Comparison of ENCODE assay signal across 25 cellular contexts in the genomic region with DNA sequence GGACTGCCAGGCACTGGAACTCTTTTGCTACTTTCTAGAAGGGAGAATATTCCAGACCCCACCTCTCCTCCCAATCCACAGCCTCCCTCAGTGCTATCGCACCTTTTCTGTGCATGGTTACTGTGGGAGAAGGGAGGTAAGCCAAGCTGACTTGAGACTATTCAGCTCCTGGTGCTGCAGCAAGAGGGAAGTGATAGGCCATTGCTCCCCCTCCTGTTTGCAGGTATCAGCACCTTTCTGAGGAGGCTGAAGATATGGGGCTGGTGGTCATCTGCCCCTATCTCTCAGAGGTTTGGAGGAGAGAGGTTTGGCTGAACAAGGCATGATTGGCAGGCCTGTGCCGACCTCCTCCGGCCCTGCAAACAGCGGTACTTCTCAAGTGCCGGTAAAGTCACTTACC.
"Had no signal": no experiment of that assay in that cellular context is flagged by ENCODE, and none has a peak within 500 bp of the region (broad histone marks: within the 10 kb centered on the region; RNA-seq: fewer than 3 reads in every experiment).

No MANE protein-coding gene starts in this region.

- H3K9ac ChIP-seq: neural progenitor cell, parathyroid adenoma had no signal

- DNase-seq: colonic mucosa; effector memory CD4-positive, alpha-beta T cell; erythroblast; esophagus squamous epithelium; hypothalamus; kidney; left lung; mesenchymal stem cell; midbrain; naive thymus-derived CD4-positive, alpha-beta T cell; right lobe of liver; small intestine; stimulated activated CD4-positive, alpha-beta T cell treated with anti-CD3 and anti-CD28 coated beads, Interleukin-1b, Interleukin-23, amount 100 ng/mL, for 48 hours; stimulated activated CD4-positive, alpha-beta T cell treated with anti-CD3 and anti-CD28 coated beads, Interleukin-4, amount 100 ng/mL, for 1 hour; stimulated activated naive CD4-positive, alpha-beta T cell treated with Interleukin-2 at 50 U/mL for 16 hours; stomach; testis; tibial artery had no signal

- H3K27ac Mint-ChIP-seq: dendritic cell treated with granulocyte-macrophage colony-stimulating factor and Interleukin-4, amounts not matched to agents 40 ng/mL and 50 ng/mL, for 4 days; naive thymus-derived CD4-positive, alpha-beta T cell; nephron; neural progenitor cell; progenitor cell of endocrine pancreas; stimulated activated effector memory CD8-positive, alpha-beta T cell treated with anti-CD3 and anti-CD28 coated beads, Interleukin-12 subunit alpha, Interleukin-12 subunit beta, amount 100 ng/mL, for 72 hours; type B pancreatic cell had no signal

- H3K27ac ChIP-seq: colonic mucosa, esophagus squamous epithelium, left lung, neural progenitor cell, parathyroid adenoma, right lobe of liver, stomach, testis, tibial artery had no signal

- ATAC-seq: left lung; naive thymus-derived CD4-positive, alpha-beta T cell; right lobe of liver; stimulated activated effector memory CD8-positive, alpha-beta T cell treated with anti-CD3 and anti-CD28 coated beads, Interleukin-12 subunit alpha, Interleukin-12 subunit beta, amount 100 ng/mL, for 72 hours had no signal

- H3K4me1 ChIP-seq: colonic mucosa, esophagus squamous epithelium, neural progenitor cell, parathyroid adenoma, right lobe of liver, testis, tibial artery had no signal

- H3K36me3 ChIP-seq: colonic mucosa, esophagus squamous epithelium, left lung, neural progenitor cell, right lobe of liver, stomach, tibial artery had no signal

- H3K4me3 Mint-ChIP-seq: dendritic cell treated with granulocyte-macrophage colony-stimulating factor and Interleukin-4, amounts not matched to agents 40 ng/mL and 50 ng/mL, for 4 days; naive thymus-derived CD4-positive, alpha-beta T cell; nephron; neural progenitor cell; stimulated activated effector memory CD8-positive, alpha-beta T cell treated with anti-CD3 and anti-CD28 coated beads, Interleukin-12 subunit alpha, Interleukin-12 subunit beta, amount 100 ng/mL, for 72 hours; type B pancreatic cell had no signal

- H3K4me3 ChIP-seq: colonic mucosa, esophagus squamous epithelium, left lung, neural progenitor cell, right lobe of liver, stomach, testis, tibial artery had no signal

- H3K79me2 ChIP-seq: parathyroid adenoma had no signal

- H3K9me3 ChIP-seq: colonic mucosa, esophagus squamous epithelium, right lobe of liver, stomach, testis, tibial artery had no signal

- H3K4me2 ChIP-seq: neural progenitor cell had no signal

- H3K36me3 Mint-ChIP-seq: neural progenitor cell; stimulated activated effector memory CD8-positive, alpha-beta T cell treated with anti-CD3 and anti-CD28 coated beads, Interleukin-12 subunit alpha, Interleukin-12 subunit beta, amount 100 ng/mL, for 72 hours; type B pancreatic cell had no signal

- H3K27me3 ChIP-seq: colonic mucosa, esophagus squamous epithelium, neural progenitor cell, right lobe of liver, stomach, testis, tibial artery had no signal
